Comparison of ENCODE assay signal across 8 cellular contexts in the genomic region with DNA sequence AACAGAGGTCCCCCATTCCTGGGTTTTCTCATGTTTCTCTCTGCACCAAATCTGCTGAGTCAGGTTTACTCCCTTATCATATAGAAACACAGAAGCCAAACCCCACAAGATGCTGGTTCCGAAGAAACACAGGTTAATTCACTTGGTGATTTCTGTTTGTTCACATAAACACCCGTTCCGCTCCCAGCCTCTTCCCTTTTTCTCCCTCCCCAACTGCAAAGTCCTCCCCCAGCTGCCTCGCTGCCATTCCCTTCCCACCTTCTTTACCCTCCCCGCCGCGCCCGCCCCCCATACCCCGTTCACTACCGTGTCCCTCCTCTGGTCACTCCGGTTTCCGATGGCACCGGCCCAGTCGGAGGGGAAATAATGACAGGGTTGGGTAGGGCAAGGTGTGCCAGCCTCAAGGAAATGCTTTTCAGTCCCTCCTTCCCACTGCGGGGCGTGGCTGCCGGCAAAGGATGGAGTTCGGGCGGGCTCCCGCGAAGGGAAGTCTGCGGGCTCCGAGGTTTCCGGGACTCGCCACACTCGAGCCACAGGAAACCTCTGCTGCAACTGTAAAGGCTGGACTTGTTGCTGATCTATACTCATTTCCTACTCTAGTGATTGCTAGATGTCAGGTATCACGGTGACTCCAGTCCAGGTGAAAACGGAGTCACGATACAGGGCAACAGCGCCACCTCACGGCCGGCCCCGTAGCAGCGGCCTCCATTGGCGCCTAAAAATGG. TPM values are rescaled to one million over a fixed set of nuclear protein-coding genes. Genes with fewer than 3 reads are reported as not detected.
DNase-seq lines count a peak whose midpoint lies in the region; ATAC-seq and TF ChIP-seq lines count a peak whose summit lies in the region.

A gene with protein sequence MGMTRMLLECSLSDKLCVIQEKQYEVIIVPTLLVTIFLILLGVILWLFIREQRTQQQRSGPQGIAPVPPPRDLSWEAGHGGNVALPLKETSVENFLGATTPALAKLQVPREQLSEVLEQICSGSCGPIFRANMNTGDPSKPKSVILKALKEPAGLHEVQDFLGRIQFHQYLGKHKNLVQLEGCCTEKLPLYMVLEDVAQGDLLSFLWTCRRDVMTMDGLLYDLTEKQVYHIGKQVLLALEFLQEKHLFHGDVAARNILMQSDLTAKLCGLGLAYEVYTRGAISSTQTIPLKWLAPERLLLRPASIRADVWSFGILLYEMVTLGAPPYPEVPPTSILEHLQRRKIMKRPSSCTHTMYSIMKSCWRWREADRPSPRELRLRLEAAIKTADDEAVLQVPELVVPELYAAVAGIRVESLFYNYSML (minus strand): TSS at position 393 of the 725 bp plus-strand sequence. CDS start 39,434 bp downstream, outside the sequence.

- TF ChIP-seq CTCF in GM12875 (IDR thresholded peaks at IDR 0.05; ENCODE audit: borderline replicate concordance, insufficient read depth, low read depth, low read length) (peak; percentile 91), epithelial cell of proximal tubule (conservative IDR thresholded peaks at IDR 0.05; ENCODE audit: low read depth, low read length) (peak; percentile 94)

- H3K4me1 ChIP-seq in mucosa of stomach (ENCODE audit: control insufficient read depth, insufficient read depth, low read length): peaks cover 8% of the 10 kb centered on the region

- H3K27me3 ChIP-seq in mucosa of stomach (ENCODE audit: control insufficient read depth, insufficient read depth, low read length): no peaks in the 10 kb centered on the region

- H3K9ac ChIP-seq in mucosa of stomach (ENCODE audit: low read length): peak within 1 kb of the TSS; percentile 70

- no peaks in the 10 kb centered on the region for H3K36me3 ChIP-seq in mucosa of stomach (ENCODE audit: control insufficient read depth, insufficient read depth, low read length)

- peak; percentile 82 for DNase-seq in NCI-H82 (lab: John Stamatoyannopoulos, UW)
- DNase-seq in activated CD8-positive, alpha-beta memory T cell treated with anti-CD3 and anti-CD28 coated beads, Interleukin-2, amount 50 U/mL, for 4 hours: peak; percentile 80
- DNase-seq in epithelial cell of proximal tubule (ENCODE audit: low read depth): no peak
- peak; percentile 58 for DNase-seq in stimulated activated CD8-positive, alpha-beta memory T cell treated with anti-CD3 and anti-CD28 coated beads, Interleukin-4, amount 100 ng/mL, for 24 hours (ENCODE audit: low read depth)

- H3K4me3 ChIP-seq in GM12875 (ENCODE audit: low read depth, low read length) (peak within 1 kb of the TSS; percentile 32), epithelial cell of proximal tubule (ENCODE audit: low read depth, low read length) (peak within 1 kb of the TSS; percentile 62), mucosa of stomach (ENCODE audit: low read length) (peak within 1 kb of the TSS; percentile 38)

- peak; percentile 78 for ATAC-seq in HG03175 (IDR thresholded peaks at IDR 0.05; ENCODE audit: unreplicated experiment)
- ATAC-seq in HG02938 (IDR thresholded peaks at IDR 0.05; ENCODE audit: unreplicated experiment): no peak

- no peaks in the 10 kb centered on the region for H3K9me3 ChIP-seq in mucosa of stomach (ENCODE audit: control insufficient read depth, low read length)

RNA-seq across cellular contexts. Expression of the gene that starts here (rescaled TPM):
- total RNA-seq in epithelial cell of proximal tubule: 2.5 and 4.6 TPM in 2 replicates
